Comparison of ENCODE assay signal across 24 cellular contexts in genomic region chr4:140293979-140294378, GRCh38.
"Had no signal": no experiment of that assay in that cellular context is flagged by ENCODE, and none has a peak within 500 bp of the region (broad histone marks: within the 10 kb centered on the region; RNA-seq: fewer than 3 reads in every experiment).

No MANE protein-coding gene starts in this region.

- ATAC-seq: effector memory CD8-positive, alpha-beta T cell; esophagus mucosa; gastrocnemius medialis; heart right ventricle; left cardiac atrium; left lung; left ventricle myocardium superior; lower lobe of right lung; naive thymus-derived CD4-positive, alpha-beta T cell had no signal

- H3K27me3 ChIP-seq: esophagus squamous epithelium, gastrocnemius medialis, heart right ventricle, left lung had no signal

- H3K9me3 ChIP-seq: esophagus squamous epithelium, gastrocnemius medialis, heart right ventricle, left lung, lower lobe of right lung had no signal

- H3K4me1 ChIP-seq: lower lobe of right lung had no signal

- H3K36me3 ChIP-seq: esophagus squamous epithelium, gastrocnemius medialis, heart right ventricle, left lung, lower lobe of right lung had no signal

- H3K27ac ChIP-seq: coronary artery, epithelial cell of prostate, esophagus squamous epithelium, gastrocnemius medialis, heart right ventricle, left lung, lower lobe of right lung had no signal

- DNase-seq: effector CD8-positive, alpha-beta T cell; effector memory CD8-positive, alpha-beta T cell; endodermal cell; erythroblast; esophagus squamous epithelium; foreskin fibroblast; foreskin melanocyte; gastrocnemius medialis; glutamatergic neuron; head of caudate nucleus; heart right ventricle; hippocampal formation; kidney; kidney glomerular epithelial cell; left cardiac atrium; left lung; left ventricle myocardium superior; lower lobe of right lung; mesenchymal stem cell; midbrain; naive thymus-derived CD4-positive, alpha-beta T cell had no signal

- H3K4me3 ChIP-seq: coronary artery, esophagus squamous epithelium, gastrocnemius medialis, heart right ventricle, left lung, lower lobe of right lung had no signal
